ENCODE assay signal across 19 cellular contexts in genomic region chr7:13309535-13309934, GRCh38.
"Had no signal": no experiment of that assay in that cellular context is flagged by ENCODE, and none has a peak within 500 bp of the region (broad histone marks: within the 10 kb centered on the region; RNA-seq: fewer than 3 reads in every experiment).

No MANE protein-coding gene starts in this region.

- H3K27me3 ChIP-seq: colonic mucosa, esophagus muscularis mucosa, right lobe of liver had no signal

- H3K27ac ChIP-seq: colonic mucosa, esophagus muscularis mucosa, psoas muscle, right lobe of liver had no signal

- H3K4me3 ChIP-seq: colonic mucosa, esophagus muscularis mucosa, lung, psoas muscle, right lobe of liver, smooth muscle cell had no signal

- H3K36me3 ChIP-seq: colonic mucosa, esophagus muscularis mucosa, right lobe of liver had no signal

- H3K4me2 ChIP-seq: smooth muscle cell had no signal

- H3K9me3 ChIP-seq: colonic mucosa, esophagus muscularis mucosa, psoas muscle, right lobe of liver had no signal

- DNase-seq: activated CD4-positive, alpha-beta memory T cell treated with anti-CD3 and anti-CD28 coated beads, Interleukin-2, amount 10 ng/mL, durations not matched to agents 7 days and 5 days; activated CD4-positive, alpha-beta T cell treated with anti-CD3 and anti-CD28 coated beads for 1 hour; activated effector memory CD4-positive, alpha-beta T cell treated with anti-CD3 and anti-CD28 coated beads, Interleukin-2, amount 50 U/mL, for 16 hours; activated T-cell treated with anti-CD3 and anti-CD28 coated beads, Interleukin-2, amount 50 U/mL, for 48 hours; colonic mucosa; head of caudate nucleus; immature natural killer cell; left cardiac atrium; midbrain; psoas muscle; right lobe of liver; stimulated activated CD4-positive, alpha-beta T cell treated with anti-CD3 and anti-CD28 coated beads, Interleukin-4, amount 100 ng/mL, for 4 hours; stimulated activated CD8-positive, alpha-beta memory T cell treated with anti-CD3 and anti-CD28 coated beads, Interleukin-4, amount 100 ng/mL, for 48 hours; stimulated activated naive CD4-positive, alpha-beta T cell treated with Interleukin-2 at 50 U/mL for 16 hours; substantia nigra; trophoblast cell had no signal

- ATAC-seq: left cardiac atrium, psoas muscle, right lobe of liver had no signal

- H3K4me1 ChIP-seq: colonic mucosa, esophagus muscularis mucosa, psoas muscle, right lobe of liver had no signal
